In the genomic region with DNA sequence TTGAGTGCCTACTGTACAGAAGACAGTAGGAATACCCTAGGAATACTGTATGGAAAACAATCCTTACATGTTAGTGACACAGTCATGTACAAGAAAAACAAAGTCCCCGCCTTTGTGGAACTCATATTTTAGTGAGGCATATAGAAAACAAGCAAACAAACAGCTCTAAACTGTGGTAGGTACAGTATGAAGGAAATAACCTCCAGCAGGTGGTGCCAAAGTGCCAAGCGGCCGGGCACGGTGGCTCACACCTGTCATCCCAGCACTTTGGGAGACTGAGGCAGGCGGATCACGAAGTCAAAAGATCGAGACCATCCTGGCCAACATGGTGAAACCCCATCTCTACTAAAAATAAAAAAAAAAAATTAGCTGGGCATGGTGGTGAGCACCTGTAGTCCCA, we compare ENCODE assay signal across 14 cellular contexts. TPM values are rescaled to one million over a fixed set of nuclear protein-coding genes. Genes with fewer than 3 reads are reported as not detected.
DNase-seq lines count a peak whose midpoint lies in the region; FAIRE-seq and TF ChIP-seq lines count a peak whose summit lies in the region.
"Not testable (repeated sequence)": the region's sequence is repeated elsewhere in the genome, so short reads cannot be mapped to it uniquely, and the experiment has no call there.
"Had no signal": no experiment of that assay in that cellular context is flagged by ENCODE, and none has a peak within 500 bp of the region (broad histone marks: within the 10 kb centered on the region; RNA-seq: fewer than 3 reads in every experiment).

No MANE protein-coding gene starts in this region.

- H2BK120ac ChIP-seq in H1 (replicated peaks; ENCODE audit: low read depth, low read length): not testable (repeated sequence)

- H4K91ac ChIP-seq in H1 (replicated peaks; ENCODE audit: insufficient read length, low read length): not testable (repeated sequence)

- not testable (repeated sequence) for H4K5ac ChIP-seq in H1 (ENCODE audit: insufficient read length, low read depth, low read length)

- not testable (repeated sequence) for H3K56ac ChIP-seq in H1 (replicated peaks; ENCODE audit: insufficient read length, low read depth, low read length)

- not testable (repeated sequence) for H3K14ac ChIP-seq in H1 (ENCODE audit: insufficient read length)

- not testable (repeated sequence) for H3K79me1 ChIP-seq in H1 (ENCODE audit: low read depth, low read length)

- H3K23ac ChIP-seq in H1 (ENCODE audit: insufficient read length): not testable (repeated sequence)

- H4K8ac ChIP-seq in H1 (ENCODE audit: extremely low read depth, insufficient read depth, low read length): not testable (repeated sequence)

- not testable (repeated sequence) for H3K23me2 ChIP-seq in H1 (ENCODE audit: low read depth, low read length)

- DNase-seq in AG10803 (ENCODE audit: low read depth); hepatocyte (ENCODE audit: low spot score); retinal pigment epithelial cell (ENCODE audit: low read depth): not testable (repeated sequence)
- DNase-seq in H1 (ENCODE audit: low read depth in 1 of 2, low spot score in 2 of 2): peak in 1 of 2 experiments; percentile 60

- CTCF ChIA-PET in H1 (lab: Charles Lee; ENCODE audit: partially characterized antibody): interaction anchor here (0.6 to 3.3 kb wide), 47 partner anchors 9 to 849 kb away, joined by 3 to 42 read pairs (median 5); no protein-coding TSS in a partner anchor

- H3F3A ChIP-seq in OCI-LY1 (ENCODE audit: insufficient read depth, low read length): not testable (repeated sequence)

- H2BK15ac ChIP-seq in H1 (ENCODE audit: low read length): not testable (repeated sequence)

- not testable (repeated sequence) for H2AFZ ChIP-seq in OCI-LY1 (ENCODE audit: low read length); H1 (ENCODE audit: low read length); hepatocyte

- H3K27ac ChIP-seq in OCI-LY1 (ENCODE audit: low read depth, low read length, poor library complexity, severe bottlenecking); VCaP; H1 (ENCODE audit: low read depth, low read length); hepatocyte: not testable (repeated sequence)

- H3K79me2 ChIP-seq in OCI-LY1 (ENCODE audit: insufficient read depth, low read length); H1 (ENCODE audit: control insufficient read depth in 1 of 2, insufficient read depth in 2 of 2, low read length in 2 of 2); hepatocyte: not testable (repeated sequence)

- POLR2A ChIA-PET in H1 (lab: Charles Lee; ENCODE audit: partially characterized antibody): not testable (repeated sequence)

- not testable (repeated sequence) for H4K20me1 ChIP-seq in OCI-LY1 (ENCODE audit: insufficient read depth, low read length); H1 (replicated peaks in 1 of 2; ENCODE audit: control insufficient read depth in 1 of 2, insufficient read depth in 2 of 2, low read length in 2 of 2); hepatocyte (ENCODE audit: insufficient read depth, poor library complexity, severe bottlenecking)

- WGBS in H1 (ENCODE audit: extremely low coverage in 1 of 2, insufficient coverage in 1 of 2, insufficient read length in 1 of 2, insufficient replicate concordance in 2 of 2, low coverage in 1 of 2, low lambda C conversion rate in 2 of 2, missing lambda C conversion rate in 1 of 2), 2 experiments: 45% methylated on average over 7 of the region's 7 CpGs; no CpG with 5 or more reads in 1 of the 2 experiments
- WGBS in hepatocyte (ENCODE audit: low lambda C conversion rate, missing lambda C conversion rate): 57% methylated on average over 7 of the region's 7 CpGs

- not testable (repeated sequence) for FAIRE-seq in H1 (lab: Jason Lieb, UNC)

- not testable (repeated sequence) for H2BK5ac ChIP-seq in H1 (ENCODE audit: low read depth, low read length)

- not testable (repeated sequence) for H3K4me1 ChIP-seq in OCI-LY1 (ENCODE audit: insufficient read depth, low read length, severe bottlenecking); H1 (replicated peaks in 1 of 4; ENCODE audit: control insufficient read depth in 3 of 4, insufficient read depth in 4 of 4, low read length in 3 of 4); hepatocyte (ENCODE audit: insufficient read depth)

- H2AK5ac ChIP-seq in H1 (ENCODE audit: low read depth, low read length): not testable (repeated sequence)

- not testable (repeated sequence) for H3K9me3 ChIP-seq in OCI-LY1 (ENCODE audit: low read length); H1 (ENCODE audit: insufficient read depth in 2 of 2, low read depth in 1 of 2, low read length in 1 of 2); hepatocyte (ENCODE audit: low read depth)

- not testable (repeated sequence) for H3K9me2 ChIP-seq in OCI-LY1 (ENCODE audit: low read depth, low read length); hepatocyte (replicated peaks; ENCODE audit: insufficient read depth)

- not testable (repeated sequence) for H3K18ac ChIP-seq in H1 (ENCODE audit: extremely low read depth, low read length)

- not testable (repeated sequence) for TF ChIP-seq EP300 in Ishikawa (IDR thresholded peaks at IDR 0.05; ENCODE audit: borderline replicate concordance); H1 (IDR thresholded peaks at IDR 0.05; ENCODE audit: borderline replicate concordance in 1 of 2, low read depth in 2 of 2, low read length in 2 of 2)

- TF ChIP-seq CTCF in AG10803 (conservative IDR thresholded peaks at IDR 0.05; ENCODE audit: low read length) (peak; percentile 29; the same call in 1 of the 2 replicates), GM12872 (IDR thresholded peaks at IDR 0.05; ENCODE audit: insufficient read depth, low read depth, low read length) (peak; percentile 57; the same call in 2 of the 3 replicates), OCI-LY1 (IDR thresholded peaks at IDR 0.05; ENCODE audit: low read length) (peak; percentile 53), VCaP (conservative IDR thresholded peaks at IDR 0.05) (peak; percentile 47), H1 (IDR thresholded peaks at IDR 0.05; ENCODE audit: control extremely low read depth in 1 of 3, insufficient read depth in 1 of 3, low read depth in 1 of 3, low read length in 3 of 3) (peak; percentile 44 to 55 (median 48)), hepatocyte (IDR thresholded peaks at IDR 0.05; ENCODE audit: poor library complexity) (peak; percentile 20), retinal pigment epithelial cell (conservative IDR thresholded peaks at IDR 0.05; ENCODE audit: low read depth, low read length) (peak; percentile 25)

- H3K36me3 ChIP-seq in OCI-LY1 (ENCODE audit: insufficient read depth, low read length); H1 (ENCODE audit: control insufficient read depth in 2 of 4, insufficient read depth in 4 of 4, low read length in 3 of 4); hepatocyte (replicated peaks; ENCODE audit: insufficient read depth, low read depth): not testable (repeated sequence)

- H3K9ac ChIP-seq in OCI-LY1 (ENCODE audit: low read length); H1 (replicated peaks in 1 of 4; ENCODE audit: extremely low read depth in 1 of 4, low read depth in 3 of 4, low read length in 3 of 4): not testable (repeated sequence)

- not testable (repeated sequence) for TF ChIP-seq POLR2A in H1 (IDR thresholded peaks at IDR 0.05; ENCODE audit: control extremely low read depth in 1 of 2, low read depth in 2 of 2, low read length in 2 of 2)

- H2BK20ac ChIP-seq in H1 (ENCODE audit: low read length): not testable (repeated sequence)

- not testable (repeated sequence) for H2BK12ac ChIP-seq in H1 (ENCODE audit: low read depth, low read length)

- not testable (repeated sequence) for H3K27me3 ChIP-seq in OCI-LY1 (ENCODE audit: insufficient read depth, low read length); hepatocyte
- peaks cover 14 to 32% (median 26%) of the 10 kb centered on the region in 4 experiments for H3K27me3 ChIP-seq in H1 (replicated peaks in 1 of 4; ENCODE audit: control insufficient read depth in 3 of 4, extremely low read depth in 1 of 4, insufficient read depth in 3 of 4, low read length in 3 of 4)

- H3K4me3 ChIP-seq in AG10803 (ENCODE audit: low read length); OCI-LY1 (ENCODE audit: low read depth, low read length, poor library complexity, severe bottlenecking); H1 (ENCODE audit: extremely low read depth in 1 of 4, insufficient read depth in 2 of 4, low read depth in 3 of 4, low read length in 4 of 4); hepatocyte; retinal pigment epithelial cell (ENCODE audit: low read length): not testable (repeated sequence)

- not testable (repeated sequence) for H3K4ac ChIP-seq in H1 (replicated peaks; ENCODE audit: insufficient read length, low read depth, low read length)

- peak; percentile 31; the same call in 1 of the 2 replicates for TF ChIP-seq RAD21 in Ishikawa (IDR thresholded peaks at IDR 0.05; ENCODE audit: low read depth)
- peak; percentile 71 to 78 for TF ChIP-seq RAD21 in H1 (IDR thresholded peaks at IDR 0.05 in 1 of 2, conservative IDR thresholded peaks at IDR 0.05 in 1 of 2; ENCODE audit: low read depth in 2 of 2, low read length in 2 of 2)

- H3K4me2 ChIP-seq in OCI-LY1 (ENCODE audit: low read length); H1 (ENCODE audit: insufficient read depth in 1 of 2, low read depth in 2 of 2, low read length in 2 of 2); hepatocyte: not testable (repeated sequence)

RNA-seq across cellular contexts. Expression of gene NCKAP5, which starts 48.6 kb away (rescaled TPM):
- total RNA-seq in H1 (2021; fragmentation: NEBNext Ultra II Directional; extraction: Animal tissue kit (Norgen Biotek cat#: 25700)): 0.46 and 0.86 TPM in 2 replicates
- polyA plus RNA-seq in H1 (2011; rRNA removed) (0.13 and 0.27 TPM in 2 replicates), hepatocyte (1.8 and 2.2 TPM in 2 replicates)
- 0.13 TPM for polyA plus RNA-seq in H1 (2011; cell fraction: cytosol; rRNA removed)
- polyA plus RNA-seq in H1 (2011; cell fraction: nucleus; rRNA removed): 0.41 TPM
- 0.23 to 0.33 TPM (median 0.28 TPM) in 4 replicates for polyA plus RNA-seq in H1 (2012, experiment 1 of 2)
- polyA plus RNA-seq in H1 (2012, experiment 2 of 2): not detected
- polyA plus RNA-seq in H1 (2013, experiment 1 of 2): 0.36 TPM
- 0.37 TPM for polyA plus RNA-seq in H1 (2013, experiment 2 of 2)
- polyA minus RNA-seq in H1 (2011; rRNA and poly(A)+ RNA removed): 0.41 and 0.98 TPM in 2 replicates
- polyA minus RNA-seq in H1 (2011; cell fraction: cytosol; rRNA and poly(A)+ RNA removed): 0.22 TPM
- 1.8 TPM for polyA minus RNA-seq in H1 (2011; cell fraction: nucleus; rRNA and poly(A)+ RNA removed)
- 4.7 and 5.5 TPM in 2 replicates for total RNA-seq in hepatocyte
- total RNA-seq: activated CD4-positive, alpha-beta memory T cell treated with anti-CD3 and anti-CD28 coated beads, Interleukin-2, amount 10 ng/mL, durations not matched to agents 7 days and 5 days; activated naive CD4-positive, alpha-beta T cell treated with anti-CD3 and anti-CD28 coated beads, Interleukin-2, amount 50 U/mL, for 72 hours; activated T-helper 2 cell treated with anti-CD3 and anti-CD28 coated beads, Interferon-gamma antibody, Interleukin-2, Interleukin-4, amounts not matched to agents 10 μg/mL and 5 μg/mL and 100 μg/mL, durations not matched to agents 14 hours and 24 hours and 36 hours; CD4-positive, CD25-positive, alpha-beta regulatory T cell; G401; naive thymus-derived CD8-positive, alpha-beta T cell had no signal
- polyA plus RNA-seq: CD4-positive, CD25-positive, alpha-beta regulatory T cell; naive thymus-derived CD8-positive, alpha-beta T cell had no signal
